Comparison of ENCODE assay signal across 35 cellular contexts in genomic region chr5:40521108-40521785, GRCh38.
A peak's percentile ranks its signal among the peaks of the same experiment; 100 is the strongest.
DNase-seq lines count a peak whose midpoint lies in the region; ATAC-seq, FAIRE-seq and TF ChIP-seq lines count a peak whose summit lies in the region.
"Had no signal": no experiment of that assay in that cellular context is flagged by ENCODE, and none has a peak within 500 bp of the region (broad histone marks: within the 10 kb centered on the region; RNA-seq: fewer than 3 reads in every experiment).

No MANE protein-coding gene starts in this region.

- H4K20me1 ChIP-seq in HepG2 (ENCODE audit: insufficient read depth, low read length): no peaks in the 10 kb centered on the region

- H3K36me3 ChIP-seq in liver (ENCODE audit: control insufficient read depth in 4 of 4, insufficient read depth in 3 of 4, low read depth in 1 of 4, low read length in 3 of 4) (no peaks in the 10 kb centered on the region), HepG2 (replicated peaks in 1 of 2; ENCODE audit: control insufficient read depth in 1 of 2, insufficient read depth in 2 of 2, low read length in 2 of 2) (no peaks in the 10 kb centered on the region)
- H3K36me3 ChIP-seq: cardiac muscle cell, right atrium auricular region, spleen had no signal

- no TSS peak for BruUV-seq in HepG2 (replicated peaks; lab: Mats Ljungman, UMichigan)

- no peaks in the 10 kb centered on the region for H3K9me3 ChIP-seq in liver (ENCODE audit: control insufficient read depth in 4 of 4, low read length in 3 of 4)
- H3K9me3 ChIP-seq in HepG2 (ENCODE audit: low read length): no peaks in the 10 kb centered on the region
- H3K9me3 ChIP-seq: A549, spleen, testis had no signal

- TF ChIP-seq EP300 in HepG2 (IDR thresholded peaks at IDR 0.05; ENCODE audit: low read depth in 2 of 2, low read length in 2 of 2): no peak
- TF ChIP-seq EP300 in HepG2 (CRISPR knock-in tag; IDR thresholded peaks at IDR 0.05; ENCODE audit: borderline replicate concordance): no peak

- DNase-seq in HepG2 (ENCODE audit: low spot score): no peak
- DNase-seq in NCI-H69 (lab: John Stamatoyannopoulos, UW): peak; percentile 4
- DNase-seq in dermis blood vessel endothelial cell: peak; percentile 4
- DNase-seq in T-cell: no peak
- DNase-seq in midbrain (lab: John Stamatoyannopoulos, UW): no peak
- DNase-seq: activated CD4-positive, alpha-beta T cell treated with anti-CD3 and anti-CD28 coated beads, Interleukin-2, amount 10 ng/mL, durations not matched to agents 7 days and 5 days; activated effector memory CD4-positive, alpha-beta T cell treated with anti-CD3 and anti-CD28 coated beads, Interleukin-2, amount 50 U/mL, for 16 hours; anterior cingulate cortex; CD4-positive, alpha-beta memory T cell; effector memory CD8-positive, alpha-beta T cell; erythroblast; H9; immature natural killer cell; left colon; NCI-H146; NCI-H510A treated with DMSO at 0.1 percent for 48 hours; spleen; stimulated activated CD4-positive, alpha-beta T cell treated with anti-CD3 and anti-CD28 coated beads, Interleukin-2, amount 100 ng/mL, for 24 hours; stimulated activated CD8-positive, alpha-beta memory T cell treated with anti-CD3 and anti-CD28 coated beads, Interleukin-4, amount 100 ng/mL, for 48 hours; T1000; testis had no signal

- H3K4me2 ChIP-seq in HepG2 (ENCODE audit: low read depth, low read length): no peak overlapping the region
- H3K4me2 ChIP-seq: A549 had no signal

- H3K4me1 Mint-ChIP-seq in T-cell: peaks cover 8 to 12% (median 11%) of the 10 kb centered on the region in 3 donors
- peaks cover 7% of the 10 kb centered on the region for H3K4me1 Mint-ChIP-seq in activated T-helper 17 cell treated with anti-CD3 and anti-CD28 coated beads, Interleukin-2, amount 50 U/mL, for 72 hours
- H3K4me1 Mint-ChIP-seq: nephron had no signal

- TF ChIP-seq CTCF in liver (IDR thresholded peaks at IDR 0.05; ENCODE audit: low read depth, low read length, missing input control): no peak
- TF ChIP-seq CTCF in HepG2 (CRISPR knock-in tag; IDR thresholded peaks at IDR 0.05): no peak

- FAIRE-seq in HepG2 (lab: Jason Lieb, UNC): no peak
- FAIRE-seq: A549, colon, GM12891, RCC 7860 had no signal

- TF ChIP-seq POLR2A in HepG2 (IDR thresholded peaks at IDR 0.05; ENCODE audit: insufficient read depth in 1 of 2, low read depth in 2 of 2, low read length in 2 of 2): no peak

- H3K9ac ChIP-seq in liver (ENCODE audit: low read depth in 1 of 2, low read length in 2 of 2): peak overlapping the region in 1 of 2 donors; percentile 27
- H3K9ac ChIP-seq in HepG2 (ENCODE audit: insufficient read depth, low read depth, low read length): no peak overlapping the region
- H3K9ac ChIP-seq: parathyroid adenoma had no signal

- H3K27me3 Mint-ChIP-seq in T-cell: no peaks in the 10 kb centered on the region
- no peaks in the 10 kb centered on the region for H3K27me3 Mint-ChIP-seq in activated T-helper 17 cell treated with anti-CD3 and anti-CD28 coated beads, Interleukin-2, amount 50 U/mL, for 72 hours
- H3K27me3 Mint-ChIP-seq: activated CD4-positive, alpha-beta T cell treated with anti-CD3 and anti-CD28 coated beads, Interleukin-2, amount 10 ng/mL, durations not matched to agents 7 days and 5 days; activated naive CD8-positive, alpha-beta T cell; CD4-positive, alpha-beta memory T cell; effector memory CD8-positive, alpha-beta T cell; stimulated activated naive CD8-positive, alpha-beta T cell treated with anti-CD3 and anti-CD28 coated beads, Interleukin-15, Interleukin-2, amounts not matched to agents 100 ng/mL and 50 ng/mL, for 24 hours had no signal

- no peaks in the 10 kb centered on the region for H3K36me3 Mint-ChIP-seq in T-cell
- no peaks in the 10 kb centered on the region for H3K36me3 Mint-ChIP-seq in activated T-helper 17 cell treated with anti-CD3 and anti-CD28 coated beads, Interleukin-2, amount 50 U/mL, for 72 hours (ENCODE audit: low read depth)
- H3K36me3 Mint-ChIP-seq: CD4-positive, alpha-beta memory T cell; WTC11 had no signal

- H3K27ac ChIP-seq in liver (ENCODE audit: low read depth in 1 of 2, low read length in 2 of 2) (no peak overlapping the region), HepG2 (ENCODE audit: extremely low read length, insufficient read depth, low read length) (no peak overlapping the region)
- H3K27ac ChIP-seq: A549, cardiac muscle cell, parathyroid adenoma, right atrium auricular region, testis had no signal

- H3K4me3 Mint-ChIP-seq in T-cell: no peak overlapping the region
- H3K4me3 Mint-ChIP-seq in activated T-helper 17 cell treated with anti-CD3 and anti-CD28 coated beads, Interleukin-2, amount 50 U/mL, for 72 hours: no peak overlapping the region
- H3K4me3 Mint-ChIP-seq: activated CD4-positive, alpha-beta T cell treated with anti-CD3 and anti-CD28 coated beads, Interleukin-2, amount 10 ng/mL, durations not matched to agents 7 days and 5 days; activated naive CD8-positive, alpha-beta T cell; CD4-positive, alpha-beta memory T cell; effector memory CD8-positive, alpha-beta T cell; H9; immature natural killer cell; nephron; stimulated activated naive CD8-positive, alpha-beta T cell treated with anti-CD3 and anti-CD28 coated beads, Interleukin-15, Interleukin-2, amounts not matched to agents 100 ng/mL and 50 ng/mL, for 24 hours; WTC11 had no signal

- intact Hi-C loops in HepG2 (cut with micrococcal nuclease; ENCODE audit: unreplicated experiment): no loop called here

- H3K27me3 ChIP-seq in liver (ENCODE audit: control insufficient read depth in 4 of 4, insufficient read depth in 4 of 4, low read length in 3 of 4) (no peaks in the 10 kb centered on the region), HepG2 (ENCODE audit: control insufficient read depth in 1 of 2, insufficient read depth in 2 of 2, low read length in 2 of 2) (no peaks in the 10 kb centered on the region)
- H3K27me3 ChIP-seq: right atrium auricular region, spleen, testis had no signal

- no peak overlapping the region for H2AFZ ChIP-seq in HepG2 (ENCODE audit: low read length)
- H2AFZ ChIP-seq: parathyroid adenoma had no signal

- H3K27ac Mint-ChIP-seq in T-cell: no peak overlapping the region
- no peak overlapping the region for H3K27ac Mint-ChIP-seq in activated T-helper 17 cell treated with anti-CD3 and anti-CD28 coated beads, Interleukin-2, amount 50 U/mL, for 72 hours
- H3K27ac Mint-ChIP-seq: activated CD4-positive, alpha-beta T cell treated with anti-CD3 and anti-CD28 coated beads, Interleukin-2, amount 10 ng/mL, durations not matched to agents 7 days and 5 days; activated naive CD8-positive, alpha-beta T cell; CD4-positive, alpha-beta memory T cell; effector memory CD8-positive, alpha-beta T cell; H9; immature natural killer cell; nephron; stimulated activated naive CD8-positive, alpha-beta T cell treated with anti-CD3 and anti-CD28 coated beads, Interleukin-15, Interleukin-2, amounts not matched to agents 100 ng/mL and 50 ng/mL, for 24 hours; WTC11 had no signal

- no peaks in the 10 kb centered on the region for H3K79me2 ChIP-seq in HepG2 (ENCODE audit: insufficient read depth, low read length)
- H3K79me2 ChIP-seq: parathyroid adenoma had no signal

- H3K4me3 ChIP-seq in liver (ENCODE audit: low read depth in 1 of 3, low read length in 3 of 3): no peak overlapping the region
- H3K4me3 ChIP-seq in HepG2 (replicated peaks in 1 of 3; ENCODE audit: insufficient read depth in 1 of 3, low read depth in 2 of 3, low read length in 3 of 3): no peak overlapping the region
- H3K4me3 ChIP-seq: A549, cardiac muscle cell, right atrium auricular region, spleen, testis had no signal

- CTCF ChIA-PET in HepG2 (lab: Yijun Ruan, JAX; ENCODE audit: low intra/inter-chr PET ratio, low total read pairs): no interaction called here
- CTCF ChIA-PET in T-cell (lab: Charles Lee): interaction anchor here in 1 of 2 donors (0.6 kb wide), 1 partner anchor 44 kb away, joined by 10 read pairs; no protein-coding TSS in a partner anchor

- H3K4me1 ChIP-seq in liver (ENCODE audit: control insufficient read depth in 4 of 4, insufficient read depth in 4 of 4, low read length in 3 of 4) (peaks cover 2 to 13% (median 5%) of the 10 kb centered on the region in 4 donors), HepG2 (ENCODE audit: insufficient read depth, low read length) (peaks cover 11% of the 10 kb centered on the region)
- H3K4me1 ChIP-seq: parathyroid adenoma, right atrium auricular region, testis had no signal

- no peak for ATAC-seq in HepG2
- no peak for ATAC-seq in T-cell (replicated peaks in 1 of 4)
- ATAC-seq in activated T-helper 17 cell treated with anti-CD3 and anti-CD28 coated beads, Interleukin-2, amount 50 U/mL, for 72 hours (replicated peaks): no peak
- no peak for ATAC-seq in GM21723 (IDR thresholded peaks at IDR 0.05; ENCODE audit: unreplicated experiment)
- ATAC-seq: A549; effector memory CD8-positive, alpha-beta T cell; left colon; WTC11 had no signal

- H3K9me3 Mint-ChIP-seq in T-cell: no peaks in the 10 kb centered on the region
- peaks cover 4% of the 10 kb centered on the region for H3K9me3 Mint-ChIP-seq in activated T-helper 17 cell treated with anti-CD3 and anti-CD28 coated beads, Interleukin-2, amount 50 U/mL, for 72 hours
- H3K9me3 Mint-ChIP-seq: effector memory CD8-positive, alpha-beta T cell; immature natural killer cell had no signal

- POLR2A ChIA-PET in HepG2 (lab: Yijun Ruan, JAX): no interaction called here
- POLR2A ChIA-PET in T-cell (lab: Charles Lee): no interaction called here

- in situ Hi-C loops in HepG2 (cut with HindIII; ENCODE audit: extremely low pct_ligation_motif_present, low pct_unique_long_range_greater_than_20kb): no loop called here

- no peak for TF ChIP-seq RAD21 in liver (IDR thresholded peaks at IDR 0.05)
- TF ChIP-seq RAD21 in HepG2 (CRISPR knock-in tag; IDR thresholded peaks at IDR 0.05): no peak

- WGBS in liver: 49% methylated on average over 3 of the region's 3 CpGs
- WGBS in HepG2 (ENCODE audit: low lambda C conversion rate): 15% methylated on average over 3 of the region's 3 CpGs

TF ChIP-seq in liver, 16 proteins besides CTCF, POLR2A, EP300 and RAD21 (continues in another document):
- no peak for TF ChIP-seq TAF1 (conservative IDR thresholded peaks at IDR 0.05)
- peak; percentile 29 for TF ChIP-seq YY1 (IDR thresholded peaks at IDR 0.05)
- no peak for TF ChIP-seq NR2F2 (IDR thresholded peaks at IDR 0.05)
- TF ChIP-seq GABPA (IDR thresholded peaks at IDR 0.05 in 1 of 2, conservative IDR thresholded peaks at IDR 0.05 in 1 of 2): no peak
- no peak for TF ChIP-seq HNF4G (IDR thresholded peaks at IDR 0.05)
- TF ChIP-seq SP1 (IDR thresholded peaks at IDR 0.05): no peak
- TF ChIP-seq FOXA1 (IDR thresholded peaks at IDR 0.05): peak; percentile 64
- no peak for TF ChIP-seq EGR1 (IDR thresholded peaks at IDR 0.05; ENCODE audit: low read depth in 2 of 2)

TF ChIP-seq in HepG2, 621 proteins besides CTCF, POLR2A, EP300 and RAD21 (continues in another document):
- TF ChIP-seq TFDP1 (CRISPR knock-in tag; IDR thresholded peaks at IDR 0.05; ENCODE audit: borderline replicate concordance): no peak
- no peak for TF ChIP-seq ZNF225 (CRISPR knock-in tag; IDR thresholded peaks at IDR 0.05)

Comparison
In these comparisons a context has a peak if more than half of its experiments do, and no peak if none do; other contexts are left out.
1. DNase-seq: peak in NCI-H69 (single experiment) and dermis blood vessel endothelial cell (single experiment); none in HepG2 (single experiment), T-cell (0 of 34) and midbrain (single experiment).